In the genomic region with DNA sequence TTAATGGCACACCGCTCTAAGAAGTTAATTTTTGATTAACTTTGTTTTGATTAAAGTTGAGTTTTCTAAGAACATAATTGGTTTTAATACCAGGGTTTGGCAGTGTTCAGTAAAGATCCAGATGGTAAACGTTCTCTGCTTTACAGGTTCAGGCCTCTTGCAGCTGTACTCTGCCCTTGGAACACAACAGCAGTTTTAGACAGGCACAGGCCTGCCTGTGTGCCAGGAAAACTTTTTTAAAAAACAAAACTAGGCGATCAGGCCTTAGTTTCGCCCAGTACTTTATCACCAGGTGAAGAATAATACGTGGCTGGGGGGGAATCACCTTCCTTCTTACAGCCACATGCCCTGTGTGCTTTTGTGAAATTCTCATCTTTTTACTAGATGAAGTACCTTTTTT, we compare ENCODE assay signal across 17 cellular contexts. TPM values are rescaled to one million over a fixed set of nuclear protein-coding genes. Genes with fewer than 3 reads are reported as not detected.
DNase-seq lines count a peak whose midpoint lies in the region; ATAC-seq, FAIRE-seq and TF ChIP-seq lines count a peak whose summit lies in the region.
"Had no signal": no experiment of that assay in that cellular context is flagged by ENCODE, and none has a peak within 500 bp of the region (broad histone marks: within the 10 kb centered on the region; RNA-seq: fewer than 3 reads in every experiment).

No MANE protein-coding gene starts in this region.

- H3K36me3 Mint-ChIP-seq in activated naive CD4-positive, alpha-beta T cell treated with anti-CD3 and anti-CD28 coated beads for 36 hours (ENCODE audit: low read depth) = peaks cover 45% of the 10 kb centered on the region

- BruUV-seq in HepG2 (replicated peaks; lab: Mats Ljungman, UMichigan) = no TSS peak

- no peak overlapping the region for H3K4me3 Mint-ChIP-seq in activated naive CD4-positive, alpha-beta T cell treated with anti-CD3 and anti-CD28 coated beads for 36 hours
- H3K4me3 Mint-ChIP-seq: immature natural killer cell; T-helper 1 cell treated with Interleukin-12 subunit alpha and Interleukin-12 subunit beta and Interleukin-4 antibody, amounts not matched to agents 30 μg/mL and 1 μg/mL, for 36 hours had no signal

- H3K4me1 ChIP-seq in right lobe of liver = peaks cover 0 to 13% (median 0%) of the 10 kb centered on the region in 4 donors
- H3K4me1 ChIP-seq in HepG2 (ENCODE audit: insufficient read depth, low read length) = no peaks in the 10 kb centered on the region
- H3K4me1 ChIP-seq in esophagus muscularis mucosa = peaks cover 24 to 45% (median 27%) of the 10 kb centered on the region in 4 donors
- H3K4me1 ChIP-seq in pancreas = peaks cover 0 to 12% (median 11%) of the 10 kb centered on the region in 3 donors
- peaks cover 3 to 7% of the 10 kb centered on the region in 2 donors for H3K4me1 ChIP-seq in aorta (ENCODE audit: control insufficient read depth in 1 of 2, insufficient read depth in 2 of 2, low read length in 2 of 2)

- ATAC-seq in right lobe of liver = peak; percentile 25 to 85 (median 50)
- no peak for ATAC-seq in HepG2
- ATAC-seq in pancreas = peak; percentile 70 to 82 (median 78)
- ATAC-seq in aorta (ENCODE audit: low FRiP score) = no peak
- ATAC-seq in HG03439 (IDR thresholded peaks at IDR 0.05; ENCODE audit: unreplicated experiment) = no peak
- no peak for ATAC-seq in GM21786 (IDR thresholded peaks at IDR 0.05; ENCODE audit: unreplicated experiment)
- ATAC-seq: PC-3 had no signal

- no peak for TF ChIP-seq RAD21 in HepG2 (CRISPR knock-in tag; IDR thresholded peaks at IDR 0.05)

- no peaks in the 10 kb centered on the region for H3K27me3 ChIP-seq in right lobe of liver
- H3K27me3 ChIP-seq in HepG2 (ENCODE audit: control insufficient read depth in 1 of 2, insufficient read depth in 2 of 2, low read length in 2 of 2) = no peaks in the 10 kb centered on the region
- no peaks in the 10 kb centered on the region for H3K27me3 ChIP-seq in esophagus muscularis mucosa
- H3K27me3 ChIP-seq in pancreas = no peaks in the 10 kb centered on the region
- no peaks in the 10 kb centered on the region for H3K27me3 ChIP-seq in aorta (ENCODE audit: control insufficient read depth in 1 of 2, insufficient read depth in 2 of 2, low read length in 1 of 2)

- WGBS in right lobe of liver (ENCODE audit: insufficient coverage, low coverage, low lambda C conversion rate, missing lambda C conversion rate) = 50% methylated on average over 5 of the region's 5 CpGs
- WGBS in HepG2 (ENCODE audit: low lambda C conversion rate) = 96% methylated on average over 5 of the region's 5 CpGs
- 46% methylated on average over 5 of the region's 5 CpGs for WGBS in esophagus muscularis mucosa
- WGBS in pancreas, 2 donors = 39 to 45% methylated on average over 5 of the region's 5 CpGs
- WGBS in aorta, 2 donors = 9 to 10% methylated on average over 5 of the region's 5 CpGs

- H3K27me3 Mint-ChIP-seq in activated naive CD4-positive, alpha-beta T cell treated with anti-CD3 and anti-CD28 coated beads for 36 hours (ENCODE audit: low read depth) = no peaks in the 10 kb centered on the region

- POLR2A ChIA-PET in HepG2 (lab: Yijun Ruan, JAX) = no interaction called here

- CTCF ChIA-PET in HepG2 (lab: Yijun Ruan, JAX; ENCODE audit: low intra/inter-chr PET ratio, low total read pairs) = no interaction called here
- CTCF ChIA-PET in activated naive CD4-positive, alpha-beta T cell treated with anti-CD3 and anti-CD28 coated beads for 36 hours (lab: Charles Lee) = no interaction called here

- no peak overlapping the region for H3K4me2 ChIP-seq in HepG2 (ENCODE audit: low read depth, low read length)

- FAIRE-seq in HepG2 (lab: Jason Lieb, UNC) = no peak
- no peak for FAIRE-seq in pancreas (lab: Jason Lieb, UNC)

- H4K20me1 ChIP-seq in HepG2 (ENCODE audit: insufficient read depth, low read length) = no peaks in the 10 kb centered on the region; the same call in 1 of the 2 replicates

- no peaks in the 10 kb centered on the region for H3K9me3 Mint-ChIP-seq in activated naive CD4-positive, alpha-beta T cell treated with anti-CD3 and anti-CD28 coated beads for 36 hours
- H3K9me3 Mint-ChIP-seq: immature natural killer cell; T-helper 1 cell treated with Interleukin-12 subunit alpha and Interleukin-12 subunit beta and Interleukin-4 antibody, amounts not matched to agents 30 μg/mL and 1 μg/mL, for 36 hours had no signal

- H3K79me2 ChIP-seq in HepG2 (ENCODE audit: insufficient read depth, low read length) = no peaks in the 10 kb centered on the region

- TF ChIP-seq POLR2A in right lobe of liver (IDR thresholded peaks at IDR 0.05) (no peak), HepG2 (IDR thresholded peaks at IDR 0.05; ENCODE audit: insufficient read depth in 1 of 2, low read depth in 2 of 2, low read length in 2 of 2) (no peak), esophagus muscularis mucosa (IDR thresholded peaks at IDR 0.05; ENCODE audit: low read depth) (no peak)

- DNase-seq in right lobe of liver (no peak), HepG2 (ENCODE audit: low spot score) (no peak), esophagus muscularis mucosa (ENCODE audit: extremely low spot score) (peak; percentile 8), pancreas (peak in 1 of 6 donors; percentile 43), aorta (no peak)
- DNase-seq in activated naive CD4-positive, alpha-beta T cell treated with anti-CD3 and anti-CD28 coated beads for 36 hours = no peak
- DNase-seq: central memory CD4-positive, alpha-beta T cell; DMS53; immature natural killer cell; NCI-H446; PC-3; stimulated activated CD4-positive, alpha-beta T cell treated with anti-CD3 and anti-CD28 coated beads, Interleukin-12 subunit alpha, Interleukin-12 subunit beta, amount 100 ng/mL, for 4 hours had no signal

- H3K36me3 ChIP-seq in right lobe of liver = peaks cover 3 to 59% (median 14%) of the 10 kb centered on the region in 4 donors
- H3K36me3 ChIP-seq in HepG2 (replicated peaks in 1 of 2; ENCODE audit: control insufficient read depth in 1 of 2, insufficient read depth in 2 of 2, low read length in 2 of 2) = peaks cover 36 to 91% of the 10 kb centered on the region in 2 experiments
- peaks cover 38 to 82% (median 78%) of the 10 kb centered on the region in 4 donors for H3K36me3 ChIP-seq in esophagus muscularis mucosa
- peaks cover 0 to 32% (median 12%) of the 10 kb centered on the region in 3 donors for H3K36me3 ChIP-seq in pancreas
- peaks cover 2 to 4% of the 10 kb centered on the region in 2 donors for H3K36me3 ChIP-seq in aorta (ENCODE audit: control insufficient read depth in 1 of 2, insufficient read depth in 2 of 2, low read length in 1 of 2)

- no peaks in the 10 kb centered on the region for H3K4me1 Mint-ChIP-seq in activated naive CD4-positive, alpha-beta T cell treated with anti-CD3 and anti-CD28 coated beads for 36 hours (ENCODE audit: low read depth)

- in situ Hi-C loops in HepG2 (cut with HindIII; ENCODE audit: extremely low pct_ligation_motif_present, low pct_unique_long_range_greater_than_20kb) = no loop called here

- H3K27ac Mint-ChIP-seq in activated naive CD4-positive, alpha-beta T cell treated with anti-CD3 and anti-CD28 coated beads for 36 hours = no peak overlapping the region
- H3K27ac Mint-ChIP-seq: T-helper 1 cell treated with Interleukin-12 subunit alpha and Interleukin-12 subunit beta and Interleukin-4 antibody, amounts not matched to agents 30 μg/mL and 1 μg/mL, for 36 hours had no signal

- no peak for TF ChIP-seq EP300 in HepG2 (IDR thresholded peaks at IDR 0.05; ENCODE audit: low read depth in 2 of 2, low read length in 2 of 2)
- TF ChIP-seq EP300 in HepG2 (CRISPR knock-in tag; IDR thresholded peaks at IDR 0.05; ENCODE audit: borderline replicate concordance) = no peak
- no peak for TF ChIP-seq EP300 in esophagus muscularis mucosa (IDR thresholded peaks at IDR 0.05)

- no peak for TF ChIP-seq CTCF in right lobe of liver (IDR thresholded peaks at IDR 0.05)
- TF ChIP-seq CTCF in HepG2 (CRISPR knock-in tag; IDR thresholded peaks at IDR 0.05) = no peak
- TF ChIP-seq CTCF in esophagus muscularis mucosa (IDR thresholded peaks at IDR 0.05) = no peak
- TF ChIP-seq CTCF in pancreas (IDR thresholded peaks at IDR 0.05) = no peak

- H3K4me3 ChIP-seq in right lobe of liver = no peak overlapping the region
- no peak overlapping the region for H3K4me3 ChIP-seq in HepG2 (replicated peaks in 1 of 3; ENCODE audit: insufficient read depth in 1 of 3, low read depth in 2 of 3, low read length in 3 of 3)
- H3K4me3 ChIP-seq in esophagus muscularis mucosa = no peak overlapping the region
- H3K4me3 ChIP-seq in pancreas = no peak overlapping the region
- no peak overlapping the region for H3K4me3 ChIP-seq in aorta (ENCODE audit: low read length in 2 of 2)

- intact Hi-C loops in right lobe of liver (cut with DNase I) (no loop called here), HepG2 (cut with micrococcal nuclease; ENCODE audit: unreplicated experiment) (no loop called here), esophagus muscularis mucosa (cut with DNase I) (no loop called here), pancreas (cut with DNase I) (no loop called here), aorta (cut with DNase I) (loop anchor here (10.0 kb wide), 2 partner anchors 168 to 368 kb away; partner anchors contain the start of genes ANKRD10 (in 1 of the 2) and ARHGEF7 (in 1 of the 2))
- intact Hi-C loops in activated naive CD4-positive, alpha-beta T cell treated with anti-CD3 and anti-CD28 coated beads for 36 hours (cut with micrococcal nuclease) = no loop called here

- no peak overlapping the region for H2AFZ ChIP-seq in HepG2 (ENCODE audit: low read length)

- H3K27ac ChIP-seq in right lobe of liver (peak overlapping the region; percentile 12 to 58 (median 28)), HepG2 (ENCODE audit: extremely low read length, insufficient read depth, low read length) (no peak overlapping the region), esophagus muscularis mucosa (replicated peaks in 1 of 4) (peak overlapping the region; percentile 62 to 78 (median 69)), pancreas (peak overlapping the region in 3 of 4 donors; percentile 10 to 50 (median 25)), aorta (ENCODE audit: low read depth in 1 of 2, low read length in 2 of 2) (peak overlapping the region; percentile 77 to 89)

- no peak overlapping the region for H3K9ac ChIP-seq in HepG2 (ENCODE audit: insufficient read depth, low read depth, low read length)

- H3K9me3 ChIP-seq in right lobe of liver (no peaks in the 10 kb centered on the region), HepG2 (ENCODE audit: low read length) (no peaks in the 10 kb centered on the region), esophagus muscularis mucosa (no peaks in the 10 kb centered on the region), pancreas (no peaks in the 10 kb centered on the region), aorta (ENCODE audit: control insufficient read depth, low read length) (no peaks in the 10 kb centered on the region)

RNA-seq across cellular contexts. Expression of gene TEX29, which starts 38.0 kb away (rescaled TPM):
- total RNA-seq in right lobe of liver (under 1 TPM in 1 of 6 experiments, not detected in 5; 0.42 TPM), HepG2 (2016; rRNA removed; fragmentation: Illumina TruSeq; extraction: Trizol) (0.22 TPM in 1 of 2 replicates, not detected in the other), esophagus muscularis mucosa (under 1 TPM in 2 of 4 donors, not detected in 2; 0.83 to 0.99 TPM), pancreas (under 1 TPM in 2 of 6 donors, not detected in 4; 0.23 to 0.47 TPM), aorta (1 to 10 TPM in 1 of 2 donors, under 1 TPM in 1; 0.96 to 1.8 TPM)
- total RNA-seq in HepG2 (2016; cell fraction: cytosol; rRNA removed; fragmentation: Illumina TruSeq; extraction: Trizol; ENCODE audit: low read depth) = 0.71 TPM in 1 of 2 replicates, not detected in the other
- not detected in 2 replicates for total RNA-seq in HepG2 (2016; cell fraction: insoluble cytoplasmic fraction; rRNA removed; fragmentation: Illumina TruSeq; extraction: Trizol)
- not detected in 2 replicates for total RNA-seq in HepG2 (2016; cell fraction: membrane; rRNA removed; fragmentation: Illumina TruSeq; extraction: Trizol)
- 1.2 TPM in 1 of 2 replicates, not detected in the other for total RNA-seq in HepG2 (2016; cell fraction: nucleus; rRNA removed; fragmentation: Illumina TruSeq; extraction: Trizol)
- polyA plus RNA-seq in HepG2 (2011; rRNA removed) (0.12 and 0.34 TPM in 2 replicates), pancreas (1 to 10 TPM; 2.2 to 3.8 TPM), aorta (1 to 10 TPM; 1.6 to 5.5 TPM)
- 0.10 and 0.12 TPM in 2 replicates for polyA plus RNA-seq in HepG2 (2011; cell fraction: cytosol; rRNA removed)
- 0.62 and 1.8 TPM in 2 replicates for polyA plus RNA-seq in HepG2 (2011; cell fraction: nucleus; rRNA removed)
- polyA plus RNA-seq in HepG2 (2012) = 0.40 and 1.1 TPM in 2 replicates
- polyA plus RNA-seq in HepG2 (2016; cell fraction: cytosol; fragmentation: Illumina TruSeq; extraction: Trizol; ENCODE audit: low read depth) = 0.23 and 0.47 TPM in 2 replicates
- not detected in 2 replicates for polyA plus RNA-seq in HepG2 (2016; cell fraction: insoluble cytoplasmic fraction; fragmentation: Illumina TruSeq; extraction: Trizol; ENCODE audit: low read depth)
- polyA plus RNA-seq in HepG2 (2016; cell fraction: membrane; fragmentation: Illumina TruSeq; extraction: Trizol; ENCODE audit: low read depth) = 0.26 TPM in 1 of 2 replicates, not detected in the other
- 0.83 and 1.0 TPM in 2 replicates for polyA plus RNA-seq in HepG2 (2016; cell fraction: nucleus; fragmentation: Illumina TruSeq; extraction: Trizol; ENCODE audit: insufficient read depth, low read depth)
- polyA minus RNA-seq in HepG2 (2011; rRNA and poly(A)+ RNA removed; ENCODE audit: low replicate concordance) = not detected in 2 replicates
- polyA minus RNA-seq in HepG2 (2011; cell fraction: cytosol; rRNA and poly(A)+ RNA removed) = not detected in 2 replicates
- not detected in 2 replicates for polyA minus RNA-seq in HepG2 (2011; cell fraction: nucleus; rRNA and poly(A)+ RNA removed)
- under 1 TPM; 0.57 to 0.81 TPM for total RNA-seq in activated naive CD4-positive, alpha-beta T cell treated with anti-CD3 and anti-CD28 coated beads for 36 hours
- total RNA-seq: LHCN-M2, myocyte, PC-3 had no signal

Comparison
In these comparisons a context has a peak if more than half of its experiments do, and no peak if none do; other contexts are left out.
1. ATAC-seq: peak in right lobe of liver (4 of 4) and pancreas (4 of 4); none in HepG2 (single experiment), aorta (single experiment), HG03439 (single experiment) and GM21786 (single experiment).
2. intact Hi-C loops: an anchor here in aorta (10.0 kb wide); none called in right lobe of liver, HepG2, esophagus muscularis mucosa, pancreas and activated naive CD4-positive, alpha-beta T cell treated with anti-CD3 and anti-CD28 coated beads for 36 hours.